ENCODE assay signal across 8 cellular contexts in genomic region chr17:1710807-1711553, GRCh38. TPM values are rescaled to one million over a fixed set of nuclear protein-coding genes. Genes with fewer than 3 reads are reported as not detected.
DNase-seq lines count a peak whose midpoint lies in the region; ATAC-seq and TF ChIP-seq lines count a peak whose summit lies in the region.

No MANE protein-coding gene starts in this region.

- no peak overlapping the region for H3K9ac ChIP-seq in rectal smooth muscle tissue (ENCODE audit: low read length)

- intact Hi-C loops in left colon (cut with DNase I, micrococcal nuclease), result no loop called here

- H3K27ac ChIP-seq in rectal smooth muscle tissue (ENCODE audit: low read depth, low read length), result peak overlapping the region; percentile 64

- H3K27me3 Mint-ChIP-seq in WTC11 (ENCODE audit: low read depth), result peaks cover 12% of the 10 kb centered on the region

- peak overlapping the region; percentile 82 for H3K4me3 Mint-ChIP-seq in WTC11

- POLR2A ChIA-PET in WTC11 (lab: Charles Lee), result no interaction called here

- peaks cover 15% of the 10 kb centered on the region for H3K4me1 Mint-ChIP-seq in WTC11

- no peaks in the 10 kb centered on the region for H3K9me3 Mint-ChIP-seq in WTC11

- peaks cover 13% of the 10 kb centered on the region for H3K36me3 ChIP-seq in rectal smooth muscle tissue (ENCODE audit: control insufficient read depth, insufficient read depth, low read length)

- no peaks in the 10 kb centered on the region for H3K27me3 ChIP-seq in rectal smooth muscle tissue (ENCODE audit: control insufficient read depth, insufficient read depth, low read length)

- H3K27ac Mint-ChIP-seq in WTC11, result no peak overlapping the region

- CTCF ChIA-PET in WTC11 (lab: Charles Lee), result interaction anchor here (0.8 to 1.8 kb wide), 3 partner anchors 10 to 42 kb away, joined by 3 to 9 read pairs (median 4); partner anchors contain the start of gene WDR81

- no peak for ATAC-seq in WTC11
- no peak for ATAC-seq in left colon
- ATAC-seq in omental fat pad (ENCODE audit: low FRiP score), result no peak

- H3K36me3 Mint-ChIP-seq in WTC11, result no peaks in the 10 kb centered on the region

- TF ChIP-seq CTCF in WTC11 (IDR thresholded peaks at IDR 0.05) (no peak), foreskin fibroblast (IDR thresholded peaks at IDR 0.05; ENCODE audit: low read depth, low read length) (no peak), omental fat pad (IDR thresholded peaks at IDR 0.05) (no peak)

- H3K4me3 ChIP-seq in foreskin fibroblast (ENCODE audit: low read depth in 1 of 2, low read length in 2 of 2) (peak overlapping the region; percentile 58 to 68), rectal smooth muscle tissue (ENCODE audit: low read length) (peak overlapping the region; percentile 68)

- H3K4me1 ChIP-seq in rectal smooth muscle tissue (ENCODE audit: control insufficient read depth, insufficient read depth, low read length), result peaks cover 15% of the 10 kb centered on the region

- DNase-seq in ELR (ENCODE audit: low read depth), result peak; percentile 44
- DNase-seq in WTC11 (ENCODE audit: low spot score), result peak; percentile 45
- peak in 1 of 2 donors; percentile 39 for DNase-seq in foreskin fibroblast
- DNase-seq in NAMALWA (ENCODE audit: low spot score), result no peak
- DNase-seq in stimulated activated CD4-positive, alpha-beta T cell treated with anti-CD3 and anti-CD28 coated beads, Interleukin-1b, Interleukin-23, amount 100 ng/mL, for 48 hours, result no peak
- DNase-seq in left colon, result no peak
- DNase-seq in omental fat pad (ENCODE audit: low spot score), result no peak

TF ChIP-seq in WTC11, 78 proteins besides CTCF, POLR2A, EP300 and RAD21:
- TF ChIP-seq PRDM15 (CRISPR knock-in tag; IDR thresholded peaks at IDR 0.05) (peak; percentile 57; the same call in 1 of the 2 replicates), NR2C2 (CRISPR knock-in tag; IDR thresholded peaks at IDR 0.05) (no peak)

RNA-seq across cellular contexts. Expression of gene TLCD2, which starts 0.8 kb away (rescaled TPM):
- 1.4 to 1.9 TPM (median 1.4 TPM) in 3 replicates for total RNA-seq in WTC11 (2021)
- total RNA-seq in left colon, result 10 to 100 TPM; 33.1 to 50.7 TPM
- total RNA-seq in omental fat pad, result 10 to 100 TPM in 3 of 4 donors, 1 to 10 TPM in 1; 7.1 to 16.5 (median 11.4) TPM

RNA-seq across cellular contexts. Expression of gene WDR81, which starts 13.5 kb away (rescaled TPM):
- total RNA-seq in WTC11 (2021), result 14.0 to 16.4 TPM (median 15.1 TPM) in 3 replicates
- total RNA-seq in left colon, result 10 to 100 TPM; 16.1 to 23.4 TPM
- total RNA-seq in omental fat pad, result 10 to 100 TPM; 39.2 to 71.1 (median 49.8) TPM

RNA-seq across cellular contexts. Expression of gene PRPF8, which starts 26.3 kb away (rescaled TPM):
- 323 to 388 TPM (median 328 TPM) in 3 replicates for total RNA-seq in WTC11 (2021)
- total RNA-seq in left colon, result 100 to 1,000 TPM; 162 to 204 TPM
- total RNA-seq in omental fat pad, result 100 to 1,000 TPM; 146 to 215 (median 183) TPM

RNA-seq across cellular contexts. Expression of gene SERPINF2, which starts 31.7 kb away (rescaled TPM):
- total RNA-seq in WTC11 (2021), result 1.6 to 2.7 TPM (median 2.1 TPM) in 3 replicates
- total RNA-seq in left colon, result 1 to 10 TPM; 1.4 to 2.7 TPM
- total RNA-seq in omental fat pad, result 10 to 100 TPM in 2 of 4 donors, 1 to 10 TPM in 2; 6.0 to 28.8 (median 9.1) TPM

RNA-seq across cellular contexts. Expression of gene SERPINF1, which starts 50.9 kb away (rescaled TPM):
- total RNA-seq in WTC11 (2021) (16.7 to 26.2 TPM (median 22.1 TPM) in 3 replicates), left colon (10 to 100 TPM; 33.3 to 60.6 TPM), omental fat pad (1,000 to 10,000 TPM in 3 of 4 donors, 100 to 1,000 TPM in 1; 868 to 2,171 (median 1,171) TPM)

Comparison
In these comparisons a context has a peak if more than half of its experiments do, and no peak if none do; other contexts are left out.
1. DNase-seq: peak in ELR (single experiment) and WTC11 (single experiment); none in NAMALWA (single experiment), stimulated activated CD4-positive, alpha-beta T cell treated with anti-CD3 and anti-CD28 coated beads, Interleukin-1b, Interleukin-23, amount 100 ng/mL, for 48 hours (single experiment), left colon (0 of 2) and omental fat pad (single experiment).